ENCODE assay signal across 14 cellular contexts in the genomic region with DNA sequence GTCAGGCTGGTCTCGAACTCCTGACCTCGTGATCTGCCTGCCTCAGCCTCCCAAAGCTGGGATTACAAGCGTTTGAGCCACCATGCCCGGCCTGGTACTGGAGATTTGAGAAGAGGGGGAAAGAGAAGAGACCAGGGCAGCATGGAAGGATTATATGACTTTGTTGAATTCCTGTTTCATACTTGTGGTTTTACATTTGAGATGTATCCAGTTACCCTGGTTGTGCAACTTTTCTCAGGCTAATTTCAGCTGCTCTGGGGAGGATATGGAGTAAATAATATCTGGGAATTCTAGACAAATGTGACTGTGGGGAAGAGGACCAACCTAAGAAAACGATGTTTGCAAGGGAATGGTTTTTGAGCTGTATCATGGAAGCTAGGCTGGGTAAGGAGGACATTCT.
DNase-seq lines count a peak whose midpoint lies in the region; ATAC-seq and TF ChIP-seq lines count a peak whose summit lies in the region.
"Had no signal": no experiment of that assay in that cellular context is flagged by ENCODE, and none has a peak within 500 bp of the region (broad histone marks: within the 10 kb centered on the region; RNA-seq: fewer than 3 reads in every experiment).

No MANE protein-coding gene starts in this region.

- no peaks in the 10 kb centered on the region for H3K9me3 ChIP-seq in skeletal muscle satellite cell (replicated peaks; ENCODE audit: low read length)
- H3K9me3 ChIP-seq: heart right ventricle, suprapubic skin had no signal

- no peak for ATAC-seq in GM18502 (IDR thresholded peaks at IDR 0.05; ENCODE audit: poor library complexity, unreplicated experiment)
- ATAC-seq: heart right ventricle had no signal

- peaks cover 17% of the 10 kb centered on the region for H3K4me1 ChIP-seq in skeletal muscle satellite cell (ENCODE audit: control insufficient read depth, insufficient read depth, low read length)
- H3K4me1 ChIP-seq: heart right ventricle had no signal

- H3K36me3 ChIP-seq in skeletal muscle satellite cell (ENCODE audit: insufficient read depth, low read length), result no peaks in the 10 kb centered on the region
- H3K36me3 ChIP-seq: heart right ventricle, suprapubic skin had no signal

- H3K4me3 ChIP-seq in fibroblast of mammary gland (ENCODE audit: control insufficient read depth, low read depth, low read length) (no peak overlapping the region), skeletal muscle satellite cell (ENCODE audit: low read length) (no peak overlapping the region)
- H3K4me3 ChIP-seq: heart right ventricle, suprapubic skin had no signal

- peak overlapping the region; percentile 46 for H3K4me2 ChIP-seq in skeletal muscle satellite cell (ENCODE audit: low read length)

- peak; percentile 84 for DNase-seq in GM03348 (ENCODE audit: low spot score)
- peak; percentile 60 for DNase-seq in RPMI7951 (ENCODE audit: low read depth)
- DNase-seq in fibroblast of mammary gland (ENCODE audit: low read depth), result peak; percentile 85
- no peak for DNase-seq in activated T-cell treated with anti-CD3 and anti-CD28 coated beads for 4 hours
- DNase-seq in NCI-H1436 treated with DMSO at 0.1 percent for 48 hours (lab: John Stamatoyannopoulos, UW), result no peak
- DNase-seq: activated naive CD4-positive, alpha-beta T cell treated with Interleukin-2 at 50 U/mL for 16 hours; CD4-positive, CD25-positive, alpha-beta regulatory T cell; heart right ventricle; NCI-H1105 treated with DMSO at 0.1 percent for 48 hours; NCI-H446 treated with DMSO at 0.1 percent for 48 hours; SW 1271 had no signal

- no peak overlapping the region for H3K9ac ChIP-seq in skeletal muscle satellite cell (ENCODE audit: low read depth, low read length)

- H3K27me3 ChIP-seq in skeletal muscle satellite cell (ENCODE audit: control insufficient read depth, insufficient read depth, low read length), result peaks cover under 1% of the 10 kb centered on the region
- H3K27me3 ChIP-seq: suprapubic skin had no signal

- TF ChIP-seq CTCF in fibroblast of mammary gland (conservative IDR thresholded peaks at IDR 0.05; ENCODE audit: control insufficient read depth, insufficient read depth, low read depth, low read length), result no peak

Comparison
In these comparisons a context has a peak if more than half of its experiments do, and no peak if none do; other contexts are left out.
1. DNase-seq: peak in GM03348 (single experiment), RPMI7951 (single experiment) and fibroblast of mammary gland (single experiment); none in activated T-cell treated with anti-CD3 and anti-CD28 coated beads for 4 hours (single experiment) and NCI-H1436 treated with DMSO at 0.1 percent for 48 hours (single experiment).